1 cellular context compared by ENCODE assay signal in genomic region chr20:324177-325042, GRCh38.
TF ChIP-seq lines count a peak whose summit lies in the region.

No MANE protein-coding gene starts in this region.

TF ChIP-seq in WTC11, 78 proteins besides CTCF, POLR2A, EP300 and RAD21 (continued from another document):
- TF ChIP-seq, protein P1, sequence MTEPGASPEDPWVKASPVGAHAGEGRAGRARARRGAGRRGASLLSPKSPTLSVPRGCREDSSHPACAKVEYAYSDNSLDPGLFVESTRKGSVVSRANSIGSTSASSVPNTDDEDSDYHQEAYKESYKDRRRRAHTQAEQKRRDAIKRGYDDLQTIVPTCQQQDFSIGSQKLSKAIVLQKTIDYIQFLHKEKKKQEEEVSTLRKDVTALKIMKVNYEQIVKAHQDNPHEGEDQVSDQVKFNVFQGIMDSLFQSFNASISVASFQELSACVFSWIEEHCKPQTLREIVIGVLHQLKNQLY (CRISPR knock-in tag; IDR thresholded peaks at IDR 0.05): no peak
- TF ChIP-seq ETV6 (CRISPR knock-in tag; IDR thresholded peaks at IDR 0.05): peak; percentile 94
- TF ChIP-seq NR1H2 (CRISPR knock-in tag; IDR thresholded peaks at IDR 0.05): no peak
- TF ChIP-seq, protein P2, sequence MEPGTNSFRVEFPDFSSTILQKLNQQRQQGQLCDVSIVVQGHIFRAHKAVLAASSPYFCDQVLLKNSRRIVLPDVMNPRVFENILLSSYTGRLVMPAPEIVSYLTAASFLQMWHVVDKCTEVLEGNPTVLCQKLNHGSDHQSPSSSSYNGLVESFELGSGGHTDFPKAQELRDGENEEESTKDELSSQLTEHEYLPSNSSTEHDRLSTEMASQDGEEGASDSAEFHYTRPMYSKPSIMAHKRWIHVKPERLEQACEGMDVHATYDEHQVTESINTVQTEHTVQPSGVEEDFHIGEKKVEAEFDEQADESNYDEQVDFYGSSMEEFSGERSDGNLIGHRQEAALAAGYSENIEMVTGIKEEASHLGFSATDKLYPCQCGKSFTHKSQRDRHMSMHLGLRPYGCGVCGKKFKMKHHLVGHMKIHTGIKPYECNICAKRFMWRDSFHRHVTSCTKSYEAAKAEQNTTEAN (CRISPR knock-in tag; IDR thresholded peaks at IDR 0.05): peak; percentile 94
- TF ChIP-seq, protein P3, sequence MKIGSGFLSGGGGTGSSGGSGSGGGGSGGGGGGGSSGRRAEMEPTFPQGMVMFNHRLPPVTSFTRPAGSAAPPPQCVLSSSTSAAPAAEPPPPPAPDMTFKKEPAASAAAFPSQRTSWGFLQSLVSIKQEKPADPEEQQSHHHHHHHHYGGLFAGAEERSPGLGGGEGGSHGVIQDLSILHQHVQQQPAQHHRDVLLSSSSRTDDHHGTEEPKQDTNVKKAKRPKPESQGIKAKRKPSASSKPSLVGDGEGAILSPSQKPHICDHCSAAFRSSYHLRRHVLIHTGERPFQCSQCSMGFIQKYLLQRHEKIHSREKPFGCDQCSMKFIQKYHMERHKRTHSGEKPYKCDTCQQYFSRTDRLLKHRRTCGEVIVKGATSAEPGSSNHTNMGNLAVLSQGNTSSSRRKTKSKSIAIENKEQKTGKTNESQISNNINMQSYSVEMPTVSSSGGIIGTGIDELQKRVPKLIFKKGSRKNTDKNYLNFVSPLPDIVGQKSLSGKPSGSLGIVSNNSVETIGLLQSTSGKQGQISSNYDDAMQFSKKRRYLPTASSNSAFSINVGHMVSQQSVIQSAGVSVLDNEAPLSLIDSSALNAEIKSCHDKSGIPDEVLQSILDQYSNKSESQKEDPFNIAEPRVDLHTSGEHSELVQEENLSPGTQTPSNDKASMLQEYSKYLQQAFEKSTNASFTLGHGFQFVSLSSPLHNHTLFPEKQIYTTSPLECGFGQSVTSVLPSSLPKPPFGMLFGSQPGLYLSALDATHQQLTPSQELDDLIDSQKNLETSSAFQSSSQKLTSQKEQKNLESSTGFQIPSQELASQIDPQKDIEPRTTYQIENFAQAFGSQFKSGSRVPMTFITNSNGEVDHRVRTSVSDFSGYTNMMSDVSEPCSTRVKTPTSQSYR (CRISPR knock-in tag; IDR thresholded peaks at IDR 0.05): peak; percentile 65; the same call in 1 of the 2 replicates
- no peak for TF ChIP-seq RORB (CRISPR knock-in tag; IDR thresholded peaks at IDR 0.05)
- TF ChIP-seq, protein P4, sequence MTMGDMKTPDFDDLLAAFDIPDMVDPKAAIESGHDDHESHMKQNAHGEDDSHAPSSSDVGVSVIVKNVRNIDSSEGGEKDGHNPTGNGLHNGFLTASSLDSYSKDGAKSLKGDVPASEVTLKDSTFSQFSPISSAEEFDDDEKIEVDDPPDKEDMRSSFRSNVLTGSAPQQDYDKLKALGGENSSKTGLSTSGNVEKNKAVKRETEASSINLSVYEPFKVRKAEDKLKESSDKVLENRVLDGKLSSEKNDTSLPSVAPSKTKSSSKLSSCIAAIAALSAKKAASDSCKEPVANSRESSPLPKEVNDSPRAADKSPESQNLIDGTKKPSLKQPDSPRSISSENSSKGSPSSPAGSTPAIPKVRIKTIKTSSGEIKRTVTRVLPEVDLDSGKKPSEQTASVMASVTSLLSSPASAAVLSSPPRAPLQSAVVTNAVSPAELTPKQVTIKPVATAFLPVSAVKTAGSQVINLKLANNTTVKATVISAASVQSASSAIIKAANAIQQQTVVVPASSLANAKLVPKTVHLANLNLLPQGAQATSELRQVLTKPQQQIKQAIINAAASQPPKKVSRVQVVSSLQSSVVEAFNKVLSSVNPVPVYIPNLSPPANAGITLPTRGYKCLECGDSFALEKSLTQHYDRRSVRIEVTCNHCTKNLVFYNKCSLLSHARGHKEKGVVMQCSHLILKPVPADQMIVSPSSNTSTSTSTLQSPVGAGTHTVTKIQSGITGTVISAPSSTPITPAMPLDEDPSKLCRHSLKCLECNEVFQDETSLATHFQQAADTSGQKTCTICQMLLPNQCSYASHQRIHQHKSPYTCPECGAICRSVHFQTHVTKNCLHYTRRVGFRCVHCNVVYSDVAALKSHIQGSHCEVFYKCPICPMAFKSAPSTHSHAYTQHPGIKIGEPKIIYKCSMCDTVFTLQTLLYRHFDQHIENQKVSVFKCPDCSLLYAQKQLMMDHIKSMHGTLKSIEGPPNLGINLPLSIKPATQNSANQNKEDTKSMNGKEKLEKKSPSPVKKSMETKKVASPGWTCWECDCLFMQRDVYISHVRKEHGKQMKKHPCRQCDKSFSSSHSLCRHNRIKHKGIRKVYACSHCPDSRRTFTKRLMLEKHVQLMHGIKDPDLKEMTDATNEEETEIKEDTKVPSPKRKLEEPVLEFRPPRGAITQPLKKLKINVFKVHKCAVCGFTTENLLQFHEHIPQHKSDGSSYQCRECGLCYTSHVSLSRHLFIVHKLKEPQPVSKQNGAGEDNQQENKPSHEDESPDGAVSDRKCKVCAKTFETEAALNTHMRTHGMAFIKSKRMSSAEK (CRISPR knock-in tag; IDR thresholded peaks at IDR 0.05; ENCODE audit: borderline replicate concordance): no peak
- no peak for TF ChIP-seq ZBTB21 (CRISPR knock-in tag; IDR thresholded peaks at IDR 0.05; ENCODE audit: borderline replicate concordance)
- TF ChIP-seq, protein P5, sequence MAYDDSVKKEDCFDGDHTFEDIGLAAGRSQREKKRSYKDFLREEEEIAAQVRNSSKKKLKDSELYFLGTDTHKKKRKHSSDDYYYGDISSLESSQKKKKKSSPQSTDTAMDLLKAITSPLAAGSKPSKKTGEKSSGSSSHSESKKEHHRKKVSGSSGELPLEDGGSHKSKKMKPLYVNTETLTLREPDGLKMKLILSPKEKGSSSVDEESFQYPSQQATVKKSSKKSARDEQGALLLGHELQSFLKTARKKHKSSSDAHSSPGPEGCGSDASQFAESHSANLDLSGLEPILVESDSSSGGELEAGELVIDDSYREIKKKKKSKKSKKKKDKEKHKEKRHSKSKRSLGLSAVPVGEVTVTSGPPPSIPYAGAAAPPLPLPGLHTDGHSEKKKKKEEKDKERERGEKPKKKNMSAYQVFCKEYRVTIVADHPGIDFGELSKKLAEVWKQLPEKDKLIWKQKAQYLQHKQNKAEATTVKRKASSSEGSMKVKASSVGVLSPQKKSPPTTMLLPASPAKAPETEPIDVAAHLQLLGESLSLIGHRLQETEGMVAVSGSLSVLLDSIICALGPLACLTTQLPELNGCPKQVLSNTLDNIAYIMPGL (CRISPR knock-in tag; IDR thresholded peaks at IDR 0.05): peak; percentile 61; the same call in 1 of the 2 replicates
- no peak for TF ChIP-seq JUN (CRISPR knock-in tag; IDR thresholded peaks at IDR 0.05)
- TF ChIP-seq, protein P6, sequence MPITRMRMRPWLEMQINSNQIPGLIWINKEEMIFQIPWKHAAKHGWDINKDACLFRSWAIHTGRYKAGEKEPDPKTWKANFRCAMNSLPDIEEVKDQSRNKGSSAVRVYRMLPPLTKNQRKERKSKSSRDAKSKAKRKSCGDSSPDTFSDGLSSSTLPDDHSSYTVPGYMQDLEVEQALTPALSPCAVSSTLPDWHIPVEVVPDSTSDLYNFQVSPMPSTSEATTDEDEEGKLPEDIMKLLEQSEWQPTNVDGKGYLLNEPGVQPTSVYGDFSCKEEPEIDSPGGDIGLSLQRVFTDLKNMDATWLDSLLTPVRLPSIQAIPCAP (CRISPR knock-in tag; IDR thresholded peaks at IDR 0.05): peak; percentile 26; the same call in 1 of the 2 replicates
- TF ChIP-seq KAT7 (CRISPR knock-in tag; IDR thresholded peaks at IDR 0.05; ENCODE audit: borderline replicate concordance): no peak
- TF ChIP-seq ZNF512 (CRISPR knock-in tag; IDR thresholded peaks at IDR 0.05; ENCODE audit: borderline replicate concordance): 0 out of 2 replicates have a peak, but pooled peaks have one; percentile 18
- TF ChIP-seq ELF4 (CRISPR knock-in tag; IDR thresholded peaks at IDR 0.05; ENCODE audit: low read depth): no peak
- TF ChIP-seq, protein P7, sequence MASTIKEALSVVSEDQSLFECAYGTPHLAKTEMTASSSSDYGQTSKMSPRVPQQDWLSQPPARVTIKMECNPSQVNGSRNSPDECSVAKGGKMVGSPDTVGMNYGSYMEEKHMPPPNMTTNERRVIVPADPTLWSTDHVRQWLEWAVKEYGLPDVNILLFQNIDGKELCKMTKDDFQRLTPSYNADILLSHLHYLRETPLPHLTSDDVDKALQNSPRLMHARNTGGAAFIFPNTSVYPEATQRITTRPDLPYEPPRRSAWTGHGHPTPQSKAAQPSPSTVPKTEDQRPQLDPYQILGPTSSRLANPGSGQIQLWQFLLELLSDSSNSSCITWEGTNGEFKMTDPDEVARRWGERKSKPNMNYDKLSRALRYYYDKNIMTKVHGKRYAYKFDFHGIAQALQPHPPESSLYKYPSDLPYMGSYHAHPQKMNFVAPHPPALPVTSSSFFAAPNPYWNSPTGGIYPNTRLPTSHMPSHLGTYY (CRISPR knock-in tag; IDR thresholded peaks at IDR 0.05): no peak
- no peak for TF ChIP-seq GRHL2 (CRISPR knock-in tag; IDR thresholded peaks at IDR 0.05; ENCODE audit: insufficient replicate concordance, severe bottlenecking)
- TF ChIP-seq SMAD4 (CRISPR knock-in tag; IDR thresholded peaks at IDR 0.05): no peak; the same call in 1 of the 2 replicates
- TF ChIP-seq, protein P8, sequence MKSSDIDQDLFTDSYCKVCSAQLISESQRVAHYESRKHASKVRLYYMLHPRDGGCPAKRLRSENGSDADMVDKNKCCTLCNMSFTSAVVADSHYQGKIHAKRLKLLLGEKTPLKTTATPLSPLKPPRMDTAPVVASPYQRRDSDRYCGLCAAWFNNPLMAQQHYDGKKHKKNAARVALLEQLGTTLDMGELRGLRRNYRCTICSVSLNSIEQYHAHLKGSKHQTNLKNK (CRISPR knock-in tag; IDR thresholded peaks at IDR 0.05): no peak
- TF ChIP-seq NR2C2 (CRISPR knock-in tag; IDR thresholded peaks at IDR 0.05): no peak
- TF ChIP-seq FOXJ3 (CRISPR knock-in tag; IDR thresholded peaks at IDR 0.05; ENCODE audit: borderline replicate concordance): no peak
- TF ChIP-seq, protein P9, sequence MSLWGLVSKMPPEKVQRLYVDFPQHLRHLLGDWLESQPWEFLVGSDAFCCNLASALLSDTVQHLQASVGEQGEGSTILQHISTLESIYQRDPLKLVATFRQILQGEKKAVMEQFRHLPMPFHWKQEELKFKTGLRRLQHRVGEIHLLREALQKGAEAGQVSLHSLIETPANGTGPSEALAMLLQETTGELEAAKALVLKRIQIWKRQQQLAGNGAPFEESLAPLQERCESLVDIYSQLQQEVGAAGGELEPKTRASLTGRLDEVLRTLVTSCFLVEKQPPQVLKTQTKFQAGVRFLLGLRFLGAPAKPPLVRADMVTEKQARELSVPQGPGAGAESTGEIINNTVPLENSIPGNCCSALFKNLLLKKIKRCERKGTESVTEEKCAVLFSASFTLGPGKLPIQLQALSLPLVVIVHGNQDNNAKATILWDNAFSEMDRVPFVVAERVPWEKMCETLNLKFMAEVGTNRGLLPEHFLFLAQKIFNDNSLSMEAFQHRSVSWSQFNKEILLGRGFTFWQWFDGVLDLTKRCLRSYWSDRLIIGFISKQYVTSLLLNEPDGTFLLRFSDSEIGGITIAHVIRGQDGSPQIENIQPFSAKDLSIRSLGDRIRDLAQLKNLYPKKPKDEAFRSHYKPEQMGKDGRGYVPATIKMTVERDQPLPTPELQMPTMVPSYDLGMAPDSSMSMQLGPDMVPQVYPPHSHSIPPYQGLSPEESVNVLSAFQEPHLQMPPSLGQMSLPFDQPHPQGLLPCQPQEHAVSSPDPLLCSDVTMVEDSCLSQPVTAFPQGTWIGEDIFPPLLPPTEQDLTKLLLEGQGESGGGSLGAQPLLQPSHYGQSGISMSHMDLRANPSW (CRISPR knock-in tag; conservative IDR thresholded peaks at IDR 0.05; ENCODE audit: low read depth): no peak
- TF ChIP-seq JAZF1 (CRISPR knock-in tag; IDR thresholded peaks at IDR 0.05): no peak
